In genomic region chr5:159331099-159331973, GRCh38 we compare ENCODE assay signal across 8 cellular contexts. TPM values are rescaled to one million over a fixed set of nuclear protein-coding genes. Genes with fewer than 3 reads are reported as not detected.
DNase-seq lines count a peak whose midpoint lies in the region; ATAC-seq and TF ChIP-seq lines count a peak whose summit lies in the region.

No MANE protein-coding gene starts in this region.

- DNase-seq in GM12864 (ENCODE audit: low read depth) (no peak), HEK293T (ENCODE audit: extremely low spot score) (peak; percentile 80), NCI-H526 (lab: John Stamatoyannopoulos, UW) (peak; percentile 19 to 58), mesothelial cell of epicardium (ENCODE audit: low spot score in 2 of 2, unreplicated experiment in 2 of 2) (peak; percentile 58 to 87), NCI-H446 treated with DMSO at 0.1 percent for 48 hours (lab: John Stamatoyannopoulos, UW) (no peak)
- peak; percentile 82 for DNase-seq in activated CD8-positive, alpha-beta T cell treated with anti-CD3 and anti-CD28 coated beads for 36 hours
- DNase-seq in effector memory CD8-positive, alpha-beta T cell: peak; percentile 76 to 80 (median 77)
- peak; percentile 47 to 66 for DNase-seq in stimulated activated CD8-positive, alpha-beta memory T cell treated with anti-CD3 and anti-CD28 coated beads, Interleukin-4, amount 100 ng/mL, for 4 hours (ENCODE audit: low read depth in 2 of 2, low spot score in 1 of 2)

- peak; percentile 75 for TF ChIP-seq CTCF in GM12864 (IDR thresholded peaks at IDR 0.05; ENCODE audit: low read depth, low read length, missing control alignments)
- TF ChIP-seq CTCF in activated CD8-positive, alpha-beta T cell treated with anti-CD3 and anti-CD28 coated beads for 36 hours (IDR thresholded peaks at IDR 0.05): peak; percentile 86
- TF ChIP-seq CTCF in mesothelial cell of epicardium (IDR thresholded peaks at IDR 0.05; ENCODE audit: unreplicated experiment): peak; percentile 76

- no peak overlapping the region for H3K27ac Mint-ChIP-seq in activated CD8-positive, alpha-beta T cell treated with anti-CD3 and anti-CD28 coated beads for 36 hours
- peak overlapping the region; percentile 28 to 57 for H3K27ac Mint-ChIP-seq in effector memory CD8-positive, alpha-beta T cell
- H3K27ac Mint-ChIP-seq in mesothelial cell of epicardium: no peak overlapping the region

- ATAC-seq in activated CD8-positive, alpha-beta T cell treated with anti-CD3 and anti-CD28 coated beads for 36 hours: peak; percentile 93
- ATAC-seq in effector memory CD8-positive, alpha-beta T cell (replicated peaks): peak; percentile 93

- peak overlapping the region; percentile 56 for H3K4me3 Mint-ChIP-seq in activated CD8-positive, alpha-beta T cell treated with anti-CD3 and anti-CD28 coated beads for 36 hours
- peak overlapping the region; percentile 78 to 83 for H3K4me3 Mint-ChIP-seq in effector memory CD8-positive, alpha-beta T cell
- H3K4me3 Mint-ChIP-seq in mesothelial cell of epicardium: peak overlapping the region; percentile 78

- intact Hi-C loops in activated CD8-positive, alpha-beta T cell treated with anti-CD3 and anti-CD28 coated beads for 36 hours (cut with micrococcal nuclease): no loop called here

- H3K36me3 Mint-ChIP-seq in activated CD8-positive, alpha-beta T cell treated with anti-CD3 and anti-CD28 coated beads for 36 hours (ENCODE audit: low read depth): no peaks in the 10 kb centered on the region
- no peaks in the 10 kb centered on the region for H3K36me3 Mint-ChIP-seq in effector memory CD8-positive, alpha-beta T cell (ENCODE audit: insufficient read depth)
- no peaks in the 10 kb centered on the region for H3K36me3 Mint-ChIP-seq in mesothelial cell of epicardium

- H3K4me3 ChIP-seq in GM12864 (ENCODE audit: low read depth, low read length): peak overlapping the region; percentile 33

- no peaks in the 10 kb centered on the region for H3K9me3 Mint-ChIP-seq in activated CD8-positive, alpha-beta T cell treated with anti-CD3 and anti-CD28 coated beads for 36 hours
- H3K9me3 Mint-ChIP-seq in effector memory CD8-positive, alpha-beta T cell: no peaks in the 10 kb centered on the region
- H3K9me3 Mint-ChIP-seq in mesothelial cell of epicardium: no peaks in the 10 kb centered on the region

- POLR2A ChIA-PET in HEK293T (lab: Yijun Ruan, JAX): interaction anchor here (0.9 to 1.0 kb wide), 3 partner anchors 9 to 13 kb away, joined by 3 to 4 read pairs (median 3); no protein-coding TSS in a partner anchor
- POLR2A ChIA-PET in activated CD8-positive, alpha-beta T cell treated with anti-CD3 and anti-CD28 coated beads for 36 hours (lab: Charles Lee): interaction anchor here (0.9 to 1.0 kb wide), 2 partner anchors 14 to 68 kb away, joined by 3 read pairs; partner anchors contain the start of gene UBLCP1

- peaks cover 9% of the 10 kb centered on the region for H3K27me3 Mint-ChIP-seq in activated CD8-positive, alpha-beta T cell treated with anti-CD3 and anti-CD28 coated beads for 36 hours
- peaks cover 5 to 7% of the 10 kb centered on the region in 2 donors for H3K27me3 Mint-ChIP-seq in effector memory CD8-positive, alpha-beta T cell
- peaks cover 46% of the 10 kb centered on the region for H3K27me3 Mint-ChIP-seq in mesothelial cell of epicardium (ENCODE audit: low read depth)

- CTCF ChIA-PET in HEK293T (lab: Yijun Ruan, JAX): interaction anchor here (0.8 to 2.2 kb wide), 6 partner anchors 9 to 656 kb away, joined by 3 to 12 read pairs (median 4); no protein-coding TSS in a partner anchor
- CTCF ChIA-PET in activated CD8-positive, alpha-beta T cell treated with anti-CD3 and anti-CD28 coated beads for 36 hours (lab: Charles Lee): interaction anchor here (0.8 to 1.4 kb wide), 14 partner anchors 9 to 175 kb away, joined by 3 to 6 read pairs (median 3); no protein-coding TSS in a partner anchor

- peaks cover 9% of the 10 kb centered on the region for H3K4me1 Mint-ChIP-seq in activated CD8-positive, alpha-beta T cell treated with anti-CD3 and anti-CD28 coated beads for 36 hours (ENCODE audit: low read depth)
- H3K4me1 Mint-ChIP-seq in effector memory CD8-positive, alpha-beta T cell (ENCODE audit: low read depth in 2 of 2): peaks cover 15 to 27% of the 10 kb centered on the region in 2 donors
- H3K4me1 Mint-ChIP-seq in mesothelial cell of epicardium: peaks cover 4% of the 10 kb centered on the region

TF ChIP-seq in HEK293T, 16 proteins besides CTCF, POLR2A, EP300 and RAD21:
- no peak for TF ChIP-seq PKNOX1 (IDR thresholded peaks at IDR 0.05)
- TF ChIP-seq FOXK2 (IDR thresholded peaks at IDR 0.05): no peak
- TF ChIP-seq SUZ12 (IDR thresholded peaks at IDR 0.05): no peak
- peak; percentile 67 for TF ChIP-seq L3MBTL2 (conservative IDR thresholded peaks at IDR 0.05)

RNA-seq across cellular contexts. Expression of gene IL12B, which starts 1.0 kb away (rescaled TPM):
- total RNA-seq in activated CD8-positive, alpha-beta T cell treated with anti-CD3 and anti-CD28 coated beads for 36 hours: not detected
- total RNA-seq in mesothelial cell of epicardium: not detected in 3 replicates

Comparison
In these comparisons a context has a peak if more than half of its experiments do, and no peak if none do; other contexts are left out.
1. DNase-seq: peak in HEK293T (single experiment), NCI-H526 (2 of 2), activated CD8-positive, alpha-beta T cell treated with anti-CD3 and anti-CD28 coated beads for 36 hours (single experiment), effector memory CD8-positive, alpha-beta T cell (3 of 3), mesothelial cell of epicardium (2 of 2) and stimulated activated CD8-positive, alpha-beta memory T cell treated with anti-CD3 and anti-CD28 coated beads, Interleukin-4, amount 100 ng/mL, for 4 hours (2 of 2); none in GM12864 (single experiment) and NCI-H446 treated with DMSO at 0.1 percent for 48 hours (single experiment).
2. H3K27ac Mint-ChIP-seq: peak in effector memory CD8-positive, alpha-beta T cell (2 of 2); none in activated CD8-positive, alpha-beta T cell treated with anti-CD3 and anti-CD28 coated beads for 36 hours (single experiment) and mesothelial cell of epicardium (single experiment).
3. Peak in every context shown above with its lines, with median percentiles within 50 percentile points of each other: CTCF ChIP-seq and H3K4me3 Mint-ChIP-seq.